Comparison of ENCODE assay signal across 22 cellular contexts in genomic region chr7:88280801-88281200, GRCh38. TPM values are rescaled to one million over a fixed set of nuclear protein-coding genes. Genes with fewer than 3 reads are reported as not detected.
DNase-seq lines count a peak whose midpoint lies in the region; FAIRE-seq and TF ChIP-seq lines count a peak whose summit lies in the region.
"Had no signal": no experiment of that assay in that cellular context is flagged by ENCODE, and none has a peak within 500 bp of the region (broad histone marks: within the 10 kb centered on the region; RNA-seq: fewer than 3 reads in every experiment).

No MANE protein-coding gene starts in this region.

- H3K4me1 Mint-ChIP-seq in activated T-helper 1 cell treated with anti-CD3 and anti-CD28 coated beads, Interleukin-12 subunit alpha, Interleukin-12 subunit beta, Interleukin-2, Interleukin-4 antibody, amounts not matched to agents 30 ng/mL and 10 ng/mL and 1 ng/mL, durations not matched to agents 14 hours and 24 hours and 36 hours (ENCODE audit: low read depth), result no peaks in the 10 kb centered on the region
- H3K4me1 Mint-ChIP-seq: CD4-positive, CD25-positive, alpha-beta regulatory T cell; CD8-positive, alpha-beta memory T cell had no signal

- H3K27me3 ChIP-seq in bronchial epithelial cell (ENCODE audit: control insufficient read depth, insufficient read depth, low read length) (no peaks in the 10 kb centered on the region), neutrophil (no peaks in the 10 kb centered on the region), adrenal gland (no peaks in the 10 kb centered on the region)
- H3K27me3 ChIP-seq: BE2C had no signal

- H3K36me3 Mint-ChIP-seq in activated T-helper 1 cell treated with anti-CD3 and anti-CD28 coated beads, Interleukin-12 subunit alpha, Interleukin-12 subunit beta, Interleukin-2, Interleukin-4 antibody, amounts not matched to agents 30 ng/mL and 10 ng/mL and 1 ng/mL, durations not matched to agents 14 hours and 24 hours and 36 hours (ENCODE audit: low read depth), result no peaks in the 10 kb centered on the region
- H3K36me3 Mint-ChIP-seq: CD4-positive, CD25-positive, alpha-beta regulatory T cell; CD8-positive, alpha-beta memory T cell had no signal

- no peak overlapping the region for H3K27ac Mint-ChIP-seq in activated T-helper 1 cell treated with anti-CD3 and anti-CD28 coated beads, Interleukin-12 subunit alpha, Interleukin-12 subunit beta, Interleukin-2, Interleukin-4 antibody, amounts not matched to agents 30 ng/mL and 10 ng/mL and 1 ng/mL, durations not matched to agents 14 hours and 24 hours and 36 hours
- H3K27ac Mint-ChIP-seq: CD4-positive, CD25-positive, alpha-beta regulatory T cell; CD8-positive, alpha-beta memory T cell; H9 had no signal

- H3K4me1 ChIP-seq in neutrophil (ENCODE audit: control insufficient read depth in 1 of 2, insufficient read depth in 1 of 2, low read depth in 1 of 2, low read length in 1 of 2) (peaks cover 49 to 71% of the 10 kb centered on the region in 2 experiments), adrenal gland (replicated peaks in 1 of 2) (peaks cover 0 to 5% of the 10 kb centered on the region in 2 donors)
- H3K4me1 ChIP-seq: BE2C had no signal

- no peaks in the 10 kb centered on the region for H3K36me3 ChIP-seq in bronchial epithelial cell (ENCODE audit: control insufficient read depth, insufficient read depth, low read length)
- H3K36me3 ChIP-seq in neutrophil, result peaks cover 76% of the 10 kb centered on the region
- peaks cover 0 to 5% of the 10 kb centered on the region in 2 donors for H3K36me3 ChIP-seq in adrenal gland (replicated peaks in 1 of 2)
- H3K36me3 ChIP-seq: BE2C had no signal

- peak overlapping the region; percentile 93 for H3K27ac ChIP-seq in neutrophil
- no peak overlapping the region for H3K27ac ChIP-seq in adrenal gland

- H3K27me3 Mint-ChIP-seq in activated T-helper 1 cell treated with anti-CD3 and anti-CD28 coated beads, Interleukin-12 subunit alpha, Interleukin-12 subunit beta, Interleukin-2, Interleukin-4 antibody, amounts not matched to agents 30 ng/mL and 10 ng/mL and 1 ng/mL, durations not matched to agents 14 hours and 24 hours and 36 hours (ENCODE audit: insufficient read depth), result no peaks in the 10 kb centered on the region

- H3K9me3 ChIP-seq in neutrophil (no peaks in the 10 kb centered on the region), adrenal gland (replicated peaks in 1 of 3) (no peaks in the 10 kb centered on the region)
- H3K9me3 ChIP-seq: BE2C had no signal

- DNase-seq in NCI-H2171 treated with DMSO at 0.1 percent for 48 hours (lab: John Stamatoyannopoulos, UW) (peak; percentile 20), NCI-H2171 (lab: John Stamatoyannopoulos, UW) (no peak), bronchial epithelial cell (ENCODE audit: low read depth) (peak; percentile 22), adrenal gland (no peak), putamen (ENCODE audit: low spot score) (no peak)
- DNase-seq in activated T-helper 1 cell treated with anti-CD3 and anti-CD28 coated beads, Interleukin-12 subunit alpha, Interleukin-12 subunit beta, Interleukin-2, Interleukin-4 antibody, amounts not matched to agents 30 ng/mL and 10 ng/mL and 1 ng/mL, durations not matched to agents 14 hours and 24 hours and 36 hours (ENCODE audit: low spot score), result no peak
- DNase-seq: ACHN; BE2C; C1 segment of cervical spinal cord; CD4-positive, CD25-positive, alpha-beta regulatory T cell; CD8-positive, alpha-beta memory T cell; COR-L47; DMS153; DND-41; EL; H9 had no signal

- no peak overlapping the region for H3K4me3 ChIP-seq in bronchial epithelial cell (ENCODE audit: low read depth, low read length)
- no peak overlapping the region for H3K4me3 ChIP-seq in neutrophil (ENCODE audit: low read depth in 1 of 2, low read length in 1 of 2)
- no peak overlapping the region for H3K4me3 ChIP-seq in adrenal gland
- H3K4me3 ChIP-seq: GM12878 had no signal

- no peak for FAIRE-seq in bronchial epithelial cell (lab: Jason Lieb, UNC)
- FAIRE-seq: A204.1, GM12878, GM19239, H1 had no signal

- 88 to 100% (median 97%) methylated on average over 1 of the region's 1 CpG for WGBS in adrenal gland, 4 donors

- no peak for TF ChIP-seq POLR2A in adrenal gland (IDR thresholded peaks at IDR 0.05)

- intact Hi-C loops in adrenal gland (cut with DNase I), result no loop called here
- intact Hi-C loops in activated T-helper 1 cell treated with anti-CD3 and anti-CD28 coated beads, Interleukin-12 subunit alpha, Interleukin-12 subunit beta, Interleukin-2, Interleukin-4 antibody, amounts not matched to agents 30 ng/mL and 10 ng/mL and 1 ng/mL, durations not matched to agents 14 hours and 24 hours and 36 hours (cut with micrococcal nuclease), result no loop called here

- TF ChIP-seq CTCF in bronchial epithelial cell (IDR thresholded peaks at IDR 0.05; ENCODE audit: insufficient read depth, low read length, severe bottlenecking) (no peak), neutrophil (IDR thresholded peaks at IDR 0.05) (no peak), adrenal gland (IDR thresholded peaks at IDR 0.05) (no peak)

- no peak overlapping the region for H3K4me3 Mint-ChIP-seq in activated T-helper 1 cell treated with anti-CD3 and anti-CD28 coated beads, Interleukin-12 subunit alpha, Interleukin-12 subunit beta, Interleukin-2, Interleukin-4 antibody, amounts not matched to agents 30 ng/mL and 10 ng/mL and 1 ng/mL, durations not matched to agents 14 hours and 24 hours and 36 hours
- H3K4me3 Mint-ChIP-seq: CD8-positive, alpha-beta memory T cell; H9 had no signal

- no peaks in the 10 kb centered on the region for H3K9me3 Mint-ChIP-seq in activated T-helper 1 cell treated with anti-CD3 and anti-CD28 coated beads, Interleukin-12 subunit alpha, Interleukin-12 subunit beta, Interleukin-2, Interleukin-4 antibody, amounts not matched to agents 30 ng/mL and 10 ng/mL and 1 ng/mL, durations not matched to agents 14 hours and 24 hours and 36 hours
- H3K9me3 Mint-ChIP-seq: CD8-positive, alpha-beta memory T cell; H9 had no signal

RNA-seq across cellular contexts. Expression of gene STEAP4, which starts 25.9 kb away (rescaled TPM):
- total RNA-seq in bronchial epithelial cell (3.5 and 3.9 TPM in 2 replicates), adrenal gland (100 to 1,000 TPM in 7 of 8 donors, 10 to 100 TPM in 1; 53.6 to 338 (median 261) TPM)
- 100 to 1,000 TPM in 1 of 3 donors, 10 to 100 TPM in 2; 18.0 to 200 (median 30.0) TPM for polyA plus RNA-seq in adrenal gland
- total RNA-seq in activated T-helper 1 cell treated with anti-CD3 and anti-CD28 coated beads, Interleukin-12 subunit alpha, Interleukin-12 subunit beta, Interleukin-2, Interleukin-4 antibody, amounts not matched to agents 30 ng/mL and 10 ng/mL and 1 ng/mL, durations not matched to agents 14 hours and 24 hours and 36 hours, result 0.99 and 1.1 TPM in 2 replicates
- total RNA-seq: CD4-positive, CD25-positive, alpha-beta regulatory T cell; CD8-positive, alpha-beta memory T cell; G401; H1; H9 had no signal
- polyA plus RNA-seq: CD4-positive, CD25-positive, alpha-beta regulatory T cell; CD8-positive, alpha-beta memory T cell; GM12878 had no signal

Comparison
In these comparisons a context has a peak if more than half of its experiments do, and no peak if none do; other contexts are left out.
1. DNase-seq: peak in NCI-H2171 treated with DMSO at 0.1 percent for 48 hours (single experiment) and bronchial epithelial cell (single experiment); none in NCI-H2171 (single experiment), adrenal gland (0 of 7), putamen (single experiment) and activated T-helper 1 cell treated with anti-CD3 and anti-CD28 coated beads, Interleukin-12 subunit alpha, Interleukin-12 subunit beta, Interleukin-2, Interleukin-4 antibody, amounts not matched to agents 30 ng/mL and 10 ng/mL and 1 ng/mL, durations not matched to agents 14 hours and 24 hours and 36 hours (single experiment).
2. RNA of gene STEAP4, which starts 25.9 kb away (total RNA-seq): 53.6 to 338 TPM in adrenal gland; 3.5 to 3.9 TPM in bronchial epithelial cell and 0.99 to 1.1 TPM in activated T-helper 1 cell treated with anti-CD3 and anti-CD28 coated beads, Interleukin-12 subunit alpha, Interleukin-12 subunit beta, Interleukin-2, Interleukin-4 antibody, amounts not matched to agents 30 ng/mL and 10 ng/mL and 1 ng/mL, durations not matched to agents 14 hours and 24 hours and 36 hours; every median in the first group is over 10 times any median in the second.